27 cellular contexts compared by ENCODE assay signal in genomic region chr6:44499609-44500008, GRCh38.
"Had no signal": no experiment of that assay in that cellular context is flagged by ENCODE, and none has a peak within 500 bp of the region (broad histone marks: within the 10 kb centered on the region; RNA-seq: fewer than 3 reads in every experiment).

No MANE protein-coding gene starts in this region.

- H3K9me3 Mint-ChIP-seq: immature natural killer cell; stimulated activated effector memory CD8-positive, alpha-beta T cell treated with anti-CD3 and anti-CD28 coated beads, Interleukin-12 subunit alpha, Interleukin-12 subunit beta, amount 100 ng/mL, for 72 hours had no signal

- H3K4me3 ChIP-seq: dorsolateral prefrontal cortex, gastroesophageal sphincter, heart left ventricle, hepatocyte, lung, mucosa of descending colon, neural progenitor cell, prostate gland, sigmoid colon, stomach, thyroid gland had no signal

- H3K27ac Mint-ChIP-seq: immature natural killer cell; mesothelial cell of epicardium; nephron; neural progenitor cell; stimulated activated effector memory CD8-positive, alpha-beta T cell treated with anti-CD3 and anti-CD28 coated beads, Interleukin-12 subunit alpha, Interleukin-12 subunit beta, amount 100 ng/mL, for 72 hours had no signal

- H3K9ac ChIP-seq: neural progenitor cell had no signal

- H3K36me3 Mint-ChIP-seq: mesothelial cell of epicardium; naive B cell; neural progenitor cell; stimulated activated effector memory CD8-positive, alpha-beta T cell treated with anti-CD3 and anti-CD28 coated beads, Interleukin-12 subunit alpha, Interleukin-12 subunit beta, amount 100 ng/mL, for 72 hours had no signal

- H3K4me3 Mint-ChIP-seq: immature natural killer cell; mesothelial cell of epicardium; naive B cell; nephron; neural progenitor cell; stimulated activated effector memory CD8-positive, alpha-beta T cell treated with anti-CD3 and anti-CD28 coated beads, Interleukin-12 subunit alpha, Interleukin-12 subunit beta, amount 100 ng/mL, for 72 hours had no signal

- H3K4me1 ChIP-seq: heart left ventricle, prostate gland, stomach had no signal

- DNase-seq: cerebellar nuclear complex; dorsolateral prefrontal cortex; effector CD4-positive, alpha-beta T cell; foreskin fibroblast; heart left ventricle; immature natural killer cell; mesenchymal stem cell; mucosa of descending colon; naive B cell; right cardiac atrium; sigmoid colon; stimulated activated CD4-positive, alpha-beta T cell treated with anti-CD3 and anti-CD28 coated beads, Interleukin-2, amount 100 ng/mL, for 24 hours; stimulated activated CD4-positive, alpha-beta T cell treated with anti-CD3 and anti-CD28 coated beads, Interleukin-4, amount 100 ng/mL, for 24 hours; stimulated activated naive CD4-positive, alpha-beta T cell treated with Interleukin-2 at 50 U/mL for 16 hours; stomach; thyroid gland; trophoblast cell had no signal

- ATAC-seq: esophagus mucosa; gastroesophageal sphincter; heart left ventricle; mucosa of descending colon; right cardiac atrium; stimulated activated effector memory CD8-positive, alpha-beta T cell treated with anti-CD3 and anti-CD28 coated beads, Interleukin-12 subunit alpha, Interleukin-12 subunit beta, amount 100 ng/mL, for 72 hours had no signal

- H3K27me3 ChIP-seq: dorsolateral prefrontal cortex, heart left ventricle, hepatocyte, neural progenitor cell, thyroid gland had no signal

- H3K36me3 ChIP-seq: gastroesophageal sphincter, heart left ventricle, neural progenitor cell, prostate gland, sigmoid colon, stomach, thyroid gland had no signal

- H3K27ac ChIP-seq: dorsolateral prefrontal cortex, epithelial cell of prostate, gastroesophageal sphincter, heart left ventricle, hepatocyte, neural progenitor cell, prostate gland, sigmoid colon, stomach, thyroid gland had no signal

- H3K4me1 Mint-ChIP-seq: immature natural killer cell; naive B cell; stimulated activated effector memory CD8-positive, alpha-beta T cell treated with anti-CD3 and anti-CD28 coated beads, Interleukin-12 subunit alpha, Interleukin-12 subunit beta, amount 100 ng/mL, for 72 hours had no signal

- H3K9me3 ChIP-seq: mucosa of descending colon, prostate gland, sigmoid colon, thyroid gland had no signal
